In genomic region chr10:117185817-117186216, GRCh38 we compare ENCODE assay signal across 9 cellular contexts. TPM values are rescaled to one million over a fixed set of nuclear protein-coding genes. Genes with fewer than 3 reads are reported as not detected.
"Had no signal": no experiment of that assay in that cellular context is flagged by ENCODE, and none has a peak within 500 bp of the region (broad histone marks: within the 10 kb centered on the region; RNA-seq: fewer than 3 reads in every experiment).

No MANE protein-coding gene starts in this region.

RNA-seq across cellular contexts. Expression of gene KCNK18, which starts 11.5 kb away (rescaled TPM):
- total RNA-seq: HT1080; M059J; OCI-LY7; PC-9; Peyer's patch; Right ventricle myocardium inferior; RPMI7951; SJCRH30; T-helper 1 cell treated with Interleukin-12 subunit alpha and Interleukin-12 subunit beta and Interleukin-4 antibody, amounts not matched to agents 30 ng/mL and 1 ng/mL, for 36 hours had no signal

RNA-seq across cellular contexts. Expression of gene VAX1, which starts 47.7 kb away (rescaled TPM):
- total RNA-seq: HT1080; M059J; OCI-LY7; PC-9; Peyer's patch; Right ventricle myocardium inferior; RPMI7951; SJCRH30; T-helper 1 cell treated with Interleukin-12 subunit alpha and Interleukin-12 subunit beta and Interleukin-4 antibody, amounts not matched to agents 30 ng/mL and 1 ng/mL, for 36 hours had no signal

RNA-seq across cellular contexts. Expression of gene SLC18A2, which starts 55.1 kb away (rescaled TPM):
- total RNA-seq: HT1080; M059J; OCI-LY7; PC-9; RPMI7951; T-helper 1 cell treated with Interleukin-12 subunit alpha and Interleukin-12 subunit beta and Interleukin-4 antibody, amounts not matched to agents 30 ng/mL and 1 ng/mL, for 36 hours had no signal
